22 cellular contexts compared by ENCODE assay signal in genomic region chr13:50463662-50464061, GRCh38.
"Had no signal": no experiment of that assay in that cellular context is flagged by ENCODE, and none has a peak within 500 bp of the region (broad histone marks: within the 10 kb centered on the region; RNA-seq: fewer than 3 reads in every experiment).

No MANE protein-coding gene starts in this region.

- H3K4me3 Mint-ChIP-seq: naive B cell had no signal

- H3K27me3 ChIP-seq: hepatocyte, neutrophil, stomach, transverse colon had no signal

- H3K4me1 ChIP-seq: esophagus squamous epithelium, stomach, transverse colon had no signal

- H3K36me3 Mint-ChIP-seq: naive B cell had no signal

- H3K36me3 ChIP-seq: esophagus squamous epithelium, neutrophil, stomach, thoracic aorta, transverse colon had no signal

- H2AFZ ChIP-seq: hepatocyte had no signal

- H3K27ac Mint-ChIP-seq: naive B cell had no signal

- H3K27ac ChIP-seq: dorsolateral prefrontal cortex, esophagus squamous epithelium, hepatocyte, neutrophil, skin epidermis, stomach, thoracic aorta, transverse colon had no signal

- H3K79me2 ChIP-seq: hepatocyte had no signal

- ATAC-seq: left cardiac atrium, left ventricle myocardium superior, sciatic nerve had no signal

- DNase-seq: cortex of kidney; dorsolateral prefrontal cortex; effector memory CD4-positive, alpha-beta T cell; esophagus squamous epithelium; foreskin melanocyte; head of caudate nucleus; kidney; left cardiac atrium; left ventricle myocardium superior; mesendoderm; naive B cell; posterior cingulate gyrus; stimulated activated CD4-positive, alpha-beta T cell treated with anti-CD3 and anti-CD28 coated beads, Interleukin-12 subunit alpha, Interleukin-12 subunit beta, amount 100 ng/mL, for 4 hours; stimulated activated naive CD4-positive, alpha-beta T cell; stomach; substantia nigra; transverse colon had no signal

- H3K27me3 Mint-ChIP-seq: naive B cell had no signal

- H3K9me3 ChIP-seq: esophagus squamous epithelium, neutrophil, stomach, thoracic aorta, transverse colon had no signal

- H3K4me2 ChIP-seq: hepatocyte had no signal

- H3K4me3 ChIP-seq: dorsolateral prefrontal cortex, esophagus squamous epithelium, hepatocyte, skin epidermis, stomach, thoracic aorta, transverse colon had no signal
